28 cellular contexts compared by ENCODE assay signal in genomic region chr3:182005683-182006082, GRCh38.
"Had no signal": no experiment of that assay in that cellular context is flagged by ENCODE, and none has a peak within 500 bp of the region (broad histone marks: within the 10 kb centered on the region; RNA-seq: fewer than 3 reads in every experiment).

No MANE protein-coding gene starts in this region.

- H3K36me3 Mint-ChIP-seq: activated CD8-positive, alpha-beta memory T cell treated with anti-CD3 and anti-CD28 coated beads, Interleukin-2, amount 10 ng/mL, durations not matched to agents 7 days and 5 days; activated naive CD4-positive, alpha-beta T cell treated with anti-CD3 and anti-CD28 coated beads, Interleukin-2, amount 50 U/mL, for 24 hours; type B pancreatic cell had no signal

- H3K27ac Mint-ChIP-seq: activated CD4-positive, alpha-beta T cell treated with anti-CD3 and anti-CD28 coated beads for 36 hours; activated CD8-positive, alpha-beta memory T cell treated with anti-CD3 and anti-CD28 coated beads, Interleukin-2, amount 10 ng/mL, durations not matched to agents 7 days and 5 days; activated CD8-positive, alpha-beta T cell treated with anti-CD3 and anti-CD28 coated beads, Interleukin-2, amount 10 ng/mL, durations not matched to agents 7 days and 5 days; activated naive CD4-positive, alpha-beta T cell treated with anti-CD3 and anti-CD28 coated beads, Interleukin-2, amount 50 U/mL, for 24 hours; activated naive CD8-positive, alpha-beta T cell treated with anti-CD3 and anti-CD28 coated beads, Interleukin-2, amount 50 U/mL, for 24 hours; activated T-helper 2 cell treated with anti-CD3 and anti-CD28 coated beads, Interferon-gamma antibody, Interleukin-2, Interleukin-4, amounts not matched to agents 10 μg/mL and 5 μg/mL and 100 μg/mL, durations not matched to agents 14 hours and 24 hours and 36 hours; T-helper 1 cell treated with Interleukin-12 subunit alpha and Interleukin-12 subunit beta and Interleukin-4 antibody, amounts not matched to agents 30 μg/mL and 1 μg/mL, for 36 hours; type B pancreatic cell had no signal

- DNase-seq: activated CD4-positive, alpha-beta T cell treated with anti-CD3 and anti-CD28 coated beads for 36 hours; activated CD4-positive, CD25-positive, alpha-beta regulatory T cell; activated CD8-positive, alpha-beta memory T cell treated with anti-CD3 and anti-CD28 coated beads, Interleukin-2, amount 10 ng/mL, durations not matched to agents 7 days and 5 days; activated CD8-positive, alpha-beta T cell treated with anti-CD3 and anti-CD28 coated beads, Interleukin-2, amount 10 ng/mL, durations not matched to agents 7 days and 5 days; activated naive CD8-positive, alpha-beta T cell treated with anti-CD3 and anti-CD28 coated beads, Interleukin-2, amount 50 U/mL, for 24 hours; activated T-cell treated with anti-CD3 and anti-CD28 coated beads, Interleukin-2, amount 50 U/mL, for 48 hours; amygdala; dermis blood vessel endothelial cell; effector CD4-positive, alpha-beta T cell; left lung; lower lobe of right lung; nucleus accumbens; pancreas; sigmoid colon; small intestine; stimulated activated CD4-positive, alpha-beta T cell treated with anti-CD3 and anti-CD28 coated beads, Interleukin-15, amount 100 ng/mL, for 24 hours; stimulated activated CD4-positive, alpha-beta T cell treated with anti-CD3 and anti-CD28 coated beads, Interleukin-2, amount 100 ng/mL, for 24 hours; stimulated activated naive CD4-positive, alpha-beta T cell treated with Interleukin-2 at 50 U/mL for 16 hours; T1000; testis had no signal

- H3K4me1 ChIP-seq: breast epithelium, left lung, lower lobe of right lung, pancreas, prostate gland, sigmoid colon, testis, vagina had no signal

- H3K9me3 Mint-ChIP-seq: activated naive CD4-positive, alpha-beta T cell treated with anti-CD3 and anti-CD28 coated beads, Interleukin-2, amount 50 U/mL, for 24 hours; activated T-helper 2 cell treated with anti-CD3 and anti-CD28 coated beads, Interferon-gamma antibody, Interleukin-2, Interleukin-4, amounts not matched to agents 10 μg/mL and 5 μg/mL and 100 μg/mL, durations not matched to agents 14 hours and 24 hours and 36 hours; T-helper 1 cell treated with Interleukin-12 subunit alpha and Interleukin-12 subunit beta and Interleukin-4 antibody, amounts not matched to agents 30 μg/mL and 1 μg/mL, for 36 hours; type B pancreatic cell had no signal

- H3K27me3 ChIP-seq: breast epithelium, left lung, pancreas, sigmoid colon, testis, vagina had no signal

- H3K4me3 ChIP-seq: breast epithelium, left lung, lower lobe of right lung, pancreas, prostate gland, sigmoid colon, testis, vagina had no signal

- H3K9me3 ChIP-seq: breast epithelium, left lung, lower lobe of right lung, pancreas, prostate gland, testis, vagina had no signal

- H3K4me3 Mint-ChIP-seq: activated CD4-positive, alpha-beta T cell treated with anti-CD3 and anti-CD28 coated beads for 36 hours; activated CD8-positive, alpha-beta memory T cell treated with anti-CD3 and anti-CD28 coated beads, Interleukin-2, amount 10 ng/mL, durations not matched to agents 7 days and 5 days; activated CD8-positive, alpha-beta T cell treated with anti-CD3 and anti-CD28 coated beads, Interleukin-2, amount 10 ng/mL, durations not matched to agents 7 days and 5 days; activated naive CD4-positive, alpha-beta T cell treated with anti-CD3 and anti-CD28 coated beads, Interleukin-2, amount 50 U/mL, for 24 hours; activated naive CD8-positive, alpha-beta T cell treated with anti-CD3 and anti-CD28 coated beads, Interleukin-2, amount 50 U/mL, for 24 hours; T-helper 1 cell treated with Interleukin-12 subunit alpha and Interleukin-12 subunit beta and Interleukin-4 antibody, amounts not matched to agents 30 μg/mL and 1 μg/mL, for 36 hours; type B pancreatic cell had no signal

- H3K4me1 Mint-ChIP-seq: activated CD4-positive, alpha-beta T cell treated with anti-CD3 and anti-CD28 coated beads for 36 hours; activated CD8-positive, alpha-beta memory T cell treated with anti-CD3 and anti-CD28 coated beads, Interleukin-2, amount 10 ng/mL, durations not matched to agents 7 days and 5 days; activated naive CD4-positive, alpha-beta T cell treated with anti-CD3 and anti-CD28 coated beads, Interleukin-2, amount 50 U/mL, for 24 hours; activated naive CD8-positive, alpha-beta T cell treated with anti-CD3 and anti-CD28 coated beads, Interleukin-2, amount 50 U/mL, for 24 hours had no signal

- H3K36me3 ChIP-seq: breast epithelium, left lung, lower lobe of right lung, pancreas, prostate gland, sigmoid colon, vagina had no signal

- ATAC-seq: activated CD4-positive, alpha-beta T cell treated with anti-CD3 and anti-CD28 coated beads for 36 hours; activated CD8-positive, alpha-beta memory T cell treated with anti-CD3 and anti-CD28 coated beads, Interleukin-2, amount 10 ng/mL, durations not matched to agents 7 days and 5 days; activated CD8-positive, alpha-beta T cell treated with anti-CD3 and anti-CD28 coated beads, Interleukin-2, amount 10 ng/mL, durations not matched to agents 7 days and 5 days; activated naive CD8-positive, alpha-beta T cell treated with anti-CD3 and anti-CD28 coated beads, Interleukin-2, amount 50 U/mL, for 24 hours; left lung; lower lobe of right lung; pancreas had no signal

- H3K27ac ChIP-seq: breast epithelium, epithelial cell of prostate, left lung, lower lobe of right lung, pancreas, prostate gland, sigmoid colon, testis, vagina had no signal
